ENCODE assay signal across 9 cellular contexts in the genomic region with DNA sequence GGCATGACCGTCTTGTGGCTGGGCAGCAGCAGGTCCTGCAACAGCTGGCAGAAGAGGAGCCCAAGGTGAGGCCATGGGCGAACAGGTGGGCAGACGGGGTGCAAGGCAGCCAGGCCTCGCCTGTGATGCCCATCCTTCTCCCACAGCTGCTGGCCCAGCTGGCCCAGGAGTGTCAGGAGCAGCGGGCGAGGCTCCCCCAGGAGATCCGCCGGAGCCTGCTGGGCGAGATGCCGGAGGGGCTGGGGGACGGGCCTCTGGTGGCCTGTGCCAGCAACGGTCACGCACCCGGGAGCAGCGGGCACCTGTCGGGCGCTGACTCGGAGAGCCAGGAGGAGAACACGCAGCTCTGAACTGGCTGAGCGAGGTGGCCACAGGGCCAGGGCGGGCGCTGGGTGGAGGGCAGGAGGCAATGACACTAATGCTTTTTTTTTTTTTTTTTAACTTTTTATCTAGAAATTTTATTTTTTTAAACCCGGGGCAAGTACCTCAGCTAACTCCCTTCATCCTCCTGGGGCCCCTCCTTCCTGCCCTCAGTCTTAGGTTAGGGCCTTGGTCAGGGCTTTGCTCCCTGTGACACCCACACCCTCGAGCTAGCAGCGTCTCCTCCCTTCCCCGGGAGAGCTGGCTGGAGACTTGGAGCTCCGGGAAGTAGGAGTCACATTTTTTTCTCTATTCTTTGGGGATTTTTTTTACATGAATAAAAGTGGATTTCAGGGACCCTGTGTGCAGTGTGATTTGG. TPM values are rescaled to one million over a fixed set of nuclear protein-coding genes. Genes with fewer than 3 reads are reported as not detected.
DNase-seq lines count a peak whose midpoint lies in the region; ATAC-seq and TF ChIP-seq lines count a peak whose summit lies in the region.
"Had no signal": no experiment of that assay in that cellular context is flagged by ENCODE, and none has a peak within 500 bp of the region (broad histone marks: within the 10 kb centered on the region; RNA-seq: fewer than 3 reads in every experiment).

No MANE protein-coding gene starts in this region.

- DNase-seq in HL-60 (ENCODE audit: low read depth in 1 of 2, low spot score in 1 of 2) (no peak), colonic mucosa (peak; percentile 60), natural killer cell (no peak)
- DNase-seq: NCI-H187 treated with DMSO at 0.1 percent for 48 hours had no signal

- no peaks in the 10 kb centered on the region for H3K27me3 Mint-ChIP-seq in natural killer cell (ENCODE audit: low read depth in 2 of 2)

- no peak overlapping the region for H3K4me3 ChIP-seq in HL-60 (replicated peaks; ENCODE audit: insufficient read depth, low read length)
- H3K4me3 ChIP-seq in colonic mucosa, result no peak overlapping the region

- H3K9me3 ChIP-seq in colonic mucosa, result no peaks in the 10 kb centered on the region

- peak overlapping the region in 1 of 2 donors; percentile 94 for H3K9ac ChIP-seq in colonic mucosa (ENCODE audit: low read depth in 2 of 2, low read length in 2 of 2)

- H3K27ac ChIP-seq in 22Rv1 (peak overlapping the region; percentile 99), HL-60 (replicated peaks) (peak overlapping the region; percentile 91), colonic mucosa (peak overlapping the region; percentile 98)

- H3K4me1 Mint-ChIP-seq in natural killer cell, result peaks cover 36 to 40% of the 10 kb centered on the region in 2 donors

- no peaks in the 10 kb centered on the region for H3K9me3 Mint-ChIP-seq in natural killer cell

- H3K36me3 ChIP-seq in colonic mucosa, result peaks cover 22% of the 10 kb centered on the region

- H3K36me3 Mint-ChIP-seq in natural killer cell, result no peaks in the 10 kb centered on the region

- H3K27me3 ChIP-seq in HL-60 (ENCODE audit: insufficient read depth, poor library complexity, severe bottlenecking), result no peaks in the 10 kb centered on the region
- H3K27me3 ChIP-seq in colonic mucosa, result no peaks in the 10 kb centered on the region

- TF ChIP-seq CTCF in 22Rv1 (IDR thresholded peaks at IDR 0.05) (no peak), HL-60 (IDR thresholded peaks at IDR 0.05; ENCODE audit: insufficient read depth, low read length) (no peak), colonic mucosa (IDR thresholded peaks at IDR 0.05) (no peak), natural killer cell (IDR thresholded peaks at IDR 0.05) (no peak)

- peak overlapping the region; percentile 94 to 100 for H3K27ac Mint-ChIP-seq in natural killer cell

- H3K4me1 ChIP-seq in colonic mucosa, result peaks cover 21% of the 10 kb centered on the region

- H3K4me3 Mint-ChIP-seq in natural killer cell, result peak overlapping the region; percentile 97

- intact Hi-C loops in colonic mucosa (cut with DNase I), result no loop called here
- intact Hi-C loops in natural killer cell (cut with micrococcal nuclease), result no loop called here

- ATAC-seq in natural killer cell (no peak), HG03045 (IDR thresholded peaks at IDR 0.05; ENCODE audit: unreplicated experiment) (no peak), HG03159 (IDR thresholded peaks at IDR 0.05; ENCODE audit: unreplicated experiment) (no peak), GM21367 (IDR thresholded peaks at IDR 0.05; ENCODE audit: unreplicated experiment) (no peak), GM18519 (IDR thresholded peaks at IDR 0.05; ENCODE audit: low FRiP score, unreplicated experiment) (no peak)

RNA-seq across cellular contexts. Expression of a gene that starts 16.0 kb away (rescaled TPM):
- total RNA-seq in colonic mucosa (100 to 1,000 TPM in 1 of 2 donors, 10 to 100 TPM in 1; 86.9 to 108 TPM), natural killer cell (1 to 10 TPM; 5.4 to 7.6 (median 5.5) TPM)

RNA-seq across cellular contexts. Expression of a gene that starts 17.1 kb away (rescaled TPM):
- total RNA-seq in colonic mucosa (10 to 100 TPM; 86.0 to 89.6 TPM), natural killer cell (10 to 100 TPM; 30.6 to 35.8 (median 31.6) TPM)

RNA-seq across cellular contexts. Expression of a gene that starts 18.3 kb away (rescaled TPM):
- 10 to 100 TPM; 36.0 to 58.8 TPM for total RNA-seq in colonic mucosa
- total RNA-seq in natural killer cell, result 10 to 100 TPM; 29.1 to 61.3 (median 34.4) TPM

RNA-seq across cellular contexts. Expression of a gene that starts 20.6 kb away (rescaled TPM):
- 100 to 1,000 TPM; 113 to 234 TPM for total RNA-seq in colonic mucosa
- 10 to 100 TPM; 16.9 to 21.3 (median 21.0) TPM for total RNA-seq in natural killer cell

RNA-seq across cellular contexts. Expression of a gene that starts 23.7 kb away (rescaled TPM):
- total RNA-seq in colonic mucosa (not detected), natural killer cell (under 1 TPM in 2 of 3 donors, not detected in 1; 0.30 to 0.86 TPM)

Comparison
In these comparisons a context has a peak if more than half of its experiments do, and no peak if none do; other contexts are left out.
1. RNA of a gene that starts 16.0 kb away (total RNA-seq): 86.9 to 108 TPM in colonic mucosa; 5.4 to 7.6 TPM in natural killer cell; every median in the first group is over 10 times any median in the second.
2. Peak in every context shown above with its lines, with median percentiles within 50 percentile points of each other: H3K27ac ChIP-seq.